In the genomic region with DNA sequence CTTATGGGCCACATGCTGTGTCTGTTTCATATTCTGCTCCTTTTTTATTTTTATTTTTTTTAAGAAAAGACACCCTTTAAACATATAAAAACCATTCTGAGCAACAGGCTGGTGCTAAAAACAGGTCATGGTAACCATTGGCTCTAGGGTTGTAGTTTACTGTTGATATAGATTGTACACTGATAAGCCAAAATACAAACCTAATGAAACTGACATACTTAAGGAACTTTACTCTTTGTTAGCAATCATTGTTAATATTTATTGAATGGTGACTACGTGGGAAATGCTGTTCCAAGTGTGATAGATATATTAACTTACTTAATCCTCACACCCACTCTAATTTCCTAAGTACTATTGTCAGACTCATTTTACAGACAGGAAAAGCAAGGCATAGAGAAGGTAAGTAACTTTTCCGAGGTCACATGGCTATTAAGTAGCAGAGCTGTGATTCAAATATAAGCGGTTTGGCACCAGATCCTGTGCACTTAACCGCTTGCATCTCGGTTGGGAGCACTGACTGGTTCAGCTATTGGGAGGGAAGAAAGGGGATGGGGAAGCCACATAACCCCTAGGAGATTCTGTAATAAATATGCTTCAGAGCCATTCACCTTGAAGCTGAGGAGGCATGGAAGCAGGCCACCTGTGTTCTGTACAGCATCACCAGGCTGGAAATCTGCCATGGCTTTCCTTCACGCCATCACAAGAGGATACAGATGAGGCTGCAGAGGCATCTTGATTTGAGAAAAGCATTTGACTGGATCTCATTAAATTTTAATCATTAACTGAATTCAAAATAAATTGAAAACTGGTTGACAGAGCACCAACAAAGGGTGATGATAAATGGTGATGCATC, we compare ENCODE assay signal across 13 cellular contexts. TPM values are rescaled to one million over a fixed set of nuclear protein-coding genes. Genes with fewer than 3 reads are reported as not detected.
DNase-seq lines count a peak whose midpoint lies in the region; ATAC-seq and TF ChIP-seq lines count a peak whose summit lies in the region.
"Had no signal": no experiment of that assay in that cellular context is flagged by ENCODE, and none has a peak within 500 bp of the region (broad histone marks: within the 10 kb centered on the region; RNA-seq: fewer than 3 reads in every experiment).

No MANE protein-coding gene starts in this region.

- H3K27ac ChIP-seq in cardiac muscle cell (peak overlapping the region; percentile 99), upper lobe of left lung (peak overlapping the region; percentile 92 to 97 (median 94)), SJCRH30 (no peak overlapping the region)

- H3K4me3 ChIP-seq in cardiac muscle cell (no peak overlapping the region), upper lobe of left lung (no peak overlapping the region), SJCRH30 (no peak overlapping the region)
- H3K4me3 ChIP-seq: K562 had no signal

- intact Hi-C loops in left ventricle myocardium superior (cut with micrococcal nuclease) = no loop called here

- peaks cover 51% of the 10 kb centered on the region for H3K4me1 ChIP-seq in cardiac muscle cell (ENCODE audit: low read depth)
- H3K4me1 ChIP-seq in upper lobe of left lung = peaks cover 65 to 75% (median 68%) of the 10 kb centered on the region in 4 donors
- peaks cover 20% of the 10 kb centered on the region; the same call in 1 of the 2 replicates for H3K4me1 ChIP-seq in SJCRH30

- H3K4me3 Mint-ChIP-seq in endothelial cell (ENCODE audit: unreplicated experiment) = no peak overlapping the region
- H3K4me3 Mint-ChIP-seq in nephron = peak overlapping the region in 2 of 3 experiments; percentile 13 to 26
- H3K4me3 Mint-ChIP-seq: T-helper 1 cell treated with Interleukin-12 subunit alpha and Interleukin-12 subunit beta and Interleukin-4 antibody, amounts not matched to agents 30 μg/mL and 1 μg/mL, for 36 hours had no signal

- TF ChIP-seq CTCF in cardiac muscle cell (IDR thresholded peaks at IDR 0.05; ENCODE audit: low read depth, low read length) (no peak), endothelial cell (IDR thresholded peaks at IDR 0.05; ENCODE audit: unreplicated experiment) (no peak), nephron (IDR thresholded peaks at IDR 0.05; ENCODE audit: unreplicated experiment in 3 of 3) (no peak), upper lobe of left lung (IDR thresholded peaks at IDR 0.05) (no peak)

- H3K9me3 Mint-ChIP-seq in endothelial cell (ENCODE audit: unreplicated experiment) (no peaks in the 10 kb centered on the region), nephron (no peaks in the 10 kb centered on the region)
- H3K9me3 Mint-ChIP-seq: T-helper 1 cell treated with Interleukin-12 subunit alpha and Interleukin-12 subunit beta and Interleukin-4 antibody, amounts not matched to agents 30 μg/mL and 1 μg/mL, for 36 hours had no signal

- H3K9me3 ChIP-seq in cardiac muscle cell (ENCODE audit: low read depth) (no peaks in the 10 kb centered on the region), upper lobe of left lung (no peaks in the 10 kb centered on the region), SJCRH30 (replicated peaks) (no peaks in the 10 kb centered on the region)

- DNase-seq in cardiac muscle cell (ENCODE audit: low read depth in 1 of 2, low spot score in 1 of 2) (no peak), left ventricle myocardium superior (no peak), endothelial cell (ENCODE audit: low spot score) (no peak), upper lobe of left lung (no peak), SJCRH30 (no peak), NOMO-1 (lab: John Stamatoyannopoulos, UW; ENCODE audit: unreplicated experiment in 2 of 2) (no peak)
- no peak for DNase-seq in activated CD4-positive, alpha-beta T cell treated with anti-CD3 and anti-CD28 coated beads, Interleukin-2, amount 50 U/mL, for 48 hours
- DNase-seq: activated gamma-delta T cell treated with Interleukin-2 at 50 U/mL for 16 hours, NCI-H1930 had no signal

- no peak for TF ChIP-seq EP300 in upper lobe of left lung (IDR thresholded peaks at IDR 0.05)

- H3K27me3 ChIP-seq in cardiac muscle cell (no peaks in the 10 kb centered on the region), upper lobe of left lung (no peaks in the 10 kb centered on the region), SJCRH30 (no peaks in the 10 kb centered on the region)

- H3K36me3 ChIP-seq in cardiac muscle cell = no peaks in the 10 kb centered on the region
- no peaks in the 10 kb centered on the region for H3K36me3 ChIP-seq in upper lobe of left lung
- no peaks in the 10 kb centered on the region for H3K36me3 ChIP-seq in SJCRH30

- peaks cover 67% of the 10 kb centered on the region for H3K4me1 Mint-ChIP-seq in endothelial cell (ENCODE audit: unreplicated experiment)
- peaks cover 80% of the 10 kb centered on the region for H3K4me1 Mint-ChIP-seq in nephron

- no peak for TF ChIP-seq POLR2A in upper lobe of left lung (IDR thresholded peaks at IDR 0.05)

- no peak for ATAC-seq in left ventricle myocardium superior
- ATAC-seq in upper lobe of left lung (ENCODE audit: low FRiP score in 2 of 2) = no peak
- ATAC-seq: HCT116, K562 had no signal

- 64 to 67% methylated on average over 6 of the region's 6 CpGs for WGBS in upper lobe of left lung, 2 donors

- H3K27ac Mint-ChIP-seq in endothelial cell (ENCODE audit: unreplicated experiment) = peak overlapping the region; percentile 96
- peak overlapping the region; percentile 95 to 98 (median 98) for H3K27ac Mint-ChIP-seq in nephron
- H3K27ac Mint-ChIP-seq: T-helper 1 cell treated with Interleukin-12 subunit alpha and Interleukin-12 subunit beta and Interleukin-4 antibody, amounts not matched to agents 30 μg/mL and 1 μg/mL, for 36 hours had no signal

- H3K36me3 Mint-ChIP-seq in endothelial cell (ENCODE audit: low read depth, unreplicated experiment) (peaks cover 9% of the 10 kb centered on the region), nephron (ENCODE audit: low read depth) (no peaks in the 10 kb centered on the region)

- H3K27me3 Mint-ChIP-seq in endothelial cell (ENCODE audit: unreplicated experiment) = peaks cover 4% of the 10 kb centered on the region
- no peaks in the 10 kb centered on the region for H3K27me3 Mint-ChIP-seq in nephron (ENCODE audit: low read depth)

RNA-seq across cellular contexts. Expression of a gene that starts 4.9 kb away (rescaled TPM):
- 19.0 and 28.9 TPM in 2 replicates for total RNA-seq in cardiac muscle cell
- polyA plus RNA-seq in cardiac muscle cell = 15.2 and 20.8 TPM in 2 replicates
- total RNA-seq in left ventricle myocardium superior = 9.7 TPM
- 70.0 TPM for total RNA-seq in endothelial cell (ENCODE audit: unreplicated experiment)
- 10 to 100 TPM; 29.2 to 38.0 (median 32.5) TPM for total RNA-seq in upper lobe of left lung
- 41.2 and 43.6 TPM in 2 replicates for total RNA-seq in SJCRH30 (2014; rRNA removed; shearing (Covaris generic))
